8 cellular contexts compared by ENCODE assay signal in genomic region chr7:96321041-96321669, GRCh38. TPM values are rescaled to one million over a fixed set of nuclear protein-coding genes. Genes with fewer than 3 reads are reported as not detected.
A peak's percentile ranks its signal among the peaks of the same experiment; 100 is the strongest.
DNase-seq lines count a peak whose midpoint lies in the region; ATAC-seq and TF ChIP-seq lines count a peak whose summit lies in the region.

No MANE protein-coding gene starts in this region.

- H3K27ac Mint-ChIP-seq in Calu3 (ENCODE audit: unreplicated experiment) (peak overlapping the region; percentile 78), natural killer cell (peak overlapping the region; percentile 85 to 86)

- H3K27me3 Mint-ChIP-seq in Calu3 (ENCODE audit: unreplicated experiment) (no peaks in the 10 kb centered on the region), natural killer cell (ENCODE audit: low read depth in 2 of 2) (no peaks in the 10 kb centered on the region)

- TF ChIP-seq CTCF in Calu3 (IDR thresholded peaks at IDR 0.05; ENCODE audit: unreplicated experiment) (no peak), fibroblast of pulmonary artery (IDR thresholded peaks at IDR 0.05; ENCODE audit: low read length, missing control alignments) (no peak), natural killer cell (IDR thresholded peaks at IDR 0.05) (no peak)

- BruUV-seq in Calu3 (replicated peaks; lab: Mats Ljungman, UMichigan): no TSS peak

- peaks cover 31% of the 10 kb centered on the region for H3K4me1 Mint-ChIP-seq in Calu3 (ENCODE audit: low read depth, unreplicated experiment)
- peaks cover 22 to 23% of the 10 kb centered on the region in 2 donors for H3K4me1 Mint-ChIP-seq in natural killer cell

- intact Hi-C loops in Calu3 (cut with micrococcal nuclease; ENCODE audit: unreplicated experiment): no loop called here
- intact Hi-C loops in natural killer cell (cut with micrococcal nuclease): no loop called here

- DNase-seq in Calu3 (peak; percentile 71), NCI-H82 (lab: John Stamatoyannopoulos, UW) (peak; percentile 96), activated T-helper 1 cell treated with Interleukin-2 at 50 U/mL for 16 hours (ENCODE audit: low read depth) (peak; percentile 26), fibroblast of pulmonary artery (ENCODE audit: low read depth) (peak; percentile 84), natural killer cell (no peak)

- H3K4me3 Mint-ChIP-seq in Calu3 (ENCODE audit: low read depth, unreplicated experiment) (peak overlapping the region; percentile 72), natural killer cell (peak overlapping the region; percentile 93)

- peak overlapping the region; percentile 82 for H3K4me3 ChIP-seq in fibroblast of pulmonary artery (replicated peaks; ENCODE audit: low read depth, low read length)

- ATAC-seq in GM19452 (IDR thresholded peaks at IDR 0.05; ENCODE audit: unreplicated experiment): peak; percentile 42
- ATAC-seq in HG03565 (IDR thresholded peaks at IDR 0.05; ENCODE audit: unreplicated experiment): peak; percentile 30
- ATAC-seq in natural killer cell: peak in 1 of 3 donors; percentile 30

- H3K27ac ChIP-seq in temporal lobe (ENCODE audit: low read depth, low read length): peak overlapping the region; percentile 92

- CTCF ChIA-PET in Calu3 (lab: Charles Lee): no interaction called here

- peaks cover 18% of the 10 kb centered on the region for H3K36me3 Mint-ChIP-seq in Calu3 (ENCODE audit: insufficient read depth, unreplicated experiment)
- H3K36me3 Mint-ChIP-seq in natural killer cell: no peaks in the 10 kb centered on the region

- H3K9me3 Mint-ChIP-seq in Calu3 (ENCODE audit: low read depth, unreplicated experiment): no peaks in the 10 kb centered on the region
- H3K9me3 Mint-ChIP-seq in natural killer cell: no peaks in the 10 kb centered on the region

RNA-seq across cellular contexts. Expression of gene SLC25A13, which starts 0.7 kb away (rescaled TPM):
- total RNA-seq in Calu3 (2022): 18.1 and 23.4 TPM in 2 replicates
- 10 to 100 TPM; 16.9 to 20.8 (median 20.5) TPM for total RNA-seq in natural killer cell
- total RNA-seq in temporal lobe: 9.6 TPM
